8 cellular contexts compared by ENCODE assay signal in genomic region chr17:43578699-43579569, GRCh38. TPM values are rescaled to one million over a fixed set of nuclear protein-coding genes. Genes with fewer than 3 reads are reported as not detected.
DNase-seq lines count a peak whose midpoint lies in the region; ATAC-seq and TF ChIP-seq lines count a peak whose summit lies in the region.

No MANE protein-coding gene starts in this region.

- H3K27ac ChIP-seq in heart right ventricle = peak overlapping the region in 9 of 10 donors; percentile 30 to 86 (median 69)

- peaks cover 21 to 26% of the 10 kb centered on the region in 2 donors for H3K27me3 Mint-ChIP-seq in stimulated activated naive B cell treated with anti-CD40 and anti-IgM and Interleukin-4, amounts not matched to agents 10 μg/mL and 1 μg/mL and 100 μg/mL, for 72 hours

- no peaks in the 10 kb centered on the region for H3K36me3 Mint-ChIP-seq in stimulated activated naive B cell treated with anti-CD40 and anti-IgM and Interleukin-4, amounts not matched to agents 10 μg/mL and 1 μg/mL and 100 μg/mL, for 72 hours

- peak overlapping the region; percentile 75 for H3K27ac Mint-ChIP-seq in stimulated activated naive B cell treated with anti-CD40 and anti-IgM and Interleukin-4, amounts not matched to agents 10 μg/mL and 1 μg/mL and 100 μg/mL, for 72 hours

- H3K4me1 Mint-ChIP-seq in stimulated activated naive B cell treated with anti-CD40 and anti-IgM and Interleukin-4, amounts not matched to agents 10 μg/mL and 1 μg/mL and 100 μg/mL, for 72 hours = peaks cover 19 to 31% of the 10 kb centered on the region in 2 donors

- ATAC-seq in heart right ventricle (peak; percentile 15 to 72 (median 42)), Right ventricle myocardium inferior (no peak), left ventricle myocardium superior (peak; percentile 17)
- peak; percentile 96 to 97 for ATAC-seq in stimulated activated naive B cell treated with anti-CD40 and anti-IgM and Interleukin-4, amounts not matched to agents 10 μg/mL and 1 μg/mL and 100 μg/mL, for 72 hours (replicated peaks)

- no peak for TF ChIP-seq CTCF in heart right ventricle (IDR thresholded peaks at IDR 0.05)

- H3K9me3 Mint-ChIP-seq in stimulated activated naive B cell treated with anti-CD40 and anti-IgM and Interleukin-4, amounts not matched to agents 10 μg/mL and 1 μg/mL and 100 μg/mL, for 72 hours = no peaks in the 10 kb centered on the region

- H3K4me3 Mint-ChIP-seq in stimulated activated naive B cell treated with anti-CD40 and anti-IgM and Interleukin-4, amounts not matched to agents 10 μg/mL and 1 μg/mL and 100 μg/mL, for 72 hours = peak overlapping the region; percentile 6 to 34

- intact Hi-C loops in heart right ventricle (cut with DNase I) (loop anchor here in 9 of 10 donors (5.0 to 10.0 kb wide), 4 partner anchors 62 to 186 kb away; partner anchors contain the start of gene SOST (in 1 of the 9)), Right ventricle myocardium inferior (cut with DNase I) (loop anchor here (5.0 kb wide), 1 partner anchor 183 kb away; no protein-coding TSS in a partner anchor), left ventricle myocardium superior (cut with micrococcal nuclease) (loop anchor here (10.0 kb wide), 1 partner anchor 54 kb away; no protein-coding TSS in a partner anchor)

- H3K36me3 ChIP-seq in heart right ventricle = no peaks in the 10 kb centered on the region

- no peaks in the 10 kb centered on the region for H3K9me3 ChIP-seq in heart right ventricle

- 43 to 53% methylated on average over 13 of the region's 13 CpGs for WGBS in heart right ventricle, 2 donors

- DNase-seq in heart right ventricle (no peak), Right ventricle myocardium inferior (ENCODE audit: missing footprints) (no peak), NCI-H1105 (lab: John Stamatoyannopoulos, UW) (peak; percentile 34), activated T-cell treated with anti-CD3 and anti-CD28 coated beads for 1 hour (ENCODE audit: low read depth) (peak; percentile 4), left ventricle myocardium superior (no peak), pons (ENCODE audit: low spot score) (no peak), SHP77 treated with DMSO at 0.1 percent for 48 hours (lab: John Stamatoyannopoulos, UW) (no peak)
- DNase-seq in stimulated activated naive B cell treated with anti-CD40 and anti-IgM and Interleukin-4, amounts not matched to agents 10 μg/mL and 1 μg/mL and 100 μg/mL, for 72 hours = peak; percentile 80

- no peaks in the 10 kb centered on the region for H3K27me3 ChIP-seq in heart right ventricle

- no peak overlapping the region for H3K4me3 ChIP-seq in heart right ventricle

- H3K4me1 ChIP-seq in heart right ventricle = peaks cover 14 to 65% (median 34%) of the 10 kb centered on the region in 9 donors

RNA-seq across cellular contexts. Expression of gene ETV4, which starts 32.8 kb away (rescaled TPM):
- 1 to 10 TPM in 3 of 10 donors, under 1 TPM in 6, not detected in 1; 0.40 to 1.6 (median 0.76) TPM for total RNA-seq in heart right ventricle
- polyA plus RNA-seq in heart right ventricle = 1 to 10 TPM in 1 of 2 donors, under 1 TPM in 1; 0.59 to 2.8 TPM
- 0.41 TPM for total RNA-seq in Right ventricle myocardium inferior
- 0.37 TPM for total RNA-seq in left ventricle myocardium superior

Comparison
In these comparisons a context has a peak if more than half of its experiments do, and no peak if none do; other contexts are left out.
1. DNase-seq: peak in NCI-H1105 (single experiment), activated T-cell treated with anti-CD3 and anti-CD28 coated beads for 1 hour (single experiment) and stimulated activated naive B cell treated with anti-CD40 and anti-IgM and Interleukin-4, amounts not matched to agents 10 μg/mL and 1 μg/mL and 100 μg/mL, for 72 hours (single experiment); none in heart right ventricle (0 of 2), Right ventricle myocardium inferior (single experiment), left ventricle myocardium superior (single experiment), pons (single experiment) and SHP77 treated with DMSO at 0.1 percent for 48 hours (single experiment).